19 cellular contexts compared by ENCODE assay signal in genomic region chr14:98368214-98368613, GRCh38.
"Had no signal": no experiment of that assay in that cellular context is flagged by ENCODE, and none has a peak within 500 bp of the region (broad histone marks: within the 10 kb centered on the region; RNA-seq: fewer than 3 reads in every experiment).

No MANE protein-coding gene starts in this region.

- H3K4me3 Mint-ChIP-seq: activated naive CD8-positive, alpha-beta T cell; activated T-cell treated with anti-CD3 and anti-CD28 coated beads, Interleukin-2, amount 50 U/mL, for 72 hours; brain; mesothelial cell of epicardium; neural crest cell had no signal

- H3K27me3 Mint-ChIP-seq: activated naive CD8-positive, alpha-beta T cell; T-cell had no signal

- H3K4me1 Mint-ChIP-seq: neural crest cell had no signal

- H3K9me3 Mint-ChIP-seq: neural crest cell had no signal

- H3K36me3 Mint-ChIP-seq: brain, mesothelial cell of epicardium, T-cell had no signal

- H3K4me3 ChIP-seq: lower lobe of right lung, prostate gland, skin epidermis, suprapubic skin, upper lobe of left lung had no signal

- H3K27ac Mint-ChIP-seq: activated T-cell treated with anti-CD3 and anti-CD28 coated beads, Interleukin-2, amount 50 U/mL, for 72 hours; brain; mesothelial cell of epicardium had no signal

- DNase-seq: activated CD4-positive, alpha-beta T cell treated with anti-CD3 and anti-CD28 coated beads for 4 hours; activated CD8-positive, alpha-beta memory T cell treated with anti-CD3 and anti-CD28 coated beads, Interleukin-2, amount 50 U/mL, for 48 hours; activated gamma-delta T cell treated with Interleukin-2 at 50 U/mL for 16 hours; activated T-cell treated with anti-CD3 and anti-CD28 coated beads, Interleukin-2, amount 50 U/mL, for 72 hours; effector CD8-positive, alpha-beta T cell; left cardiac atrium; lower lobe of right lung; right cardiac atrium; stimulated activated CD4-positive, alpha-beta T cell treated with anti-CD3 and anti-CD28 coated beads, Interleukin-4, amount 100 ng/mL, for 24 hours; stimulated activated naive CD8-positive, alpha-beta T cell treated with anti-CD3 and anti-CD28 coated beads, Interleukin-15, Interleukin-2, amounts not matched to agents 100 U/mL and 50 U/mL, for 24 hours; T-cell had no signal

- ATAC-seq: left cardiac atrium; lower lobe of right lung; right cardiac atrium; stimulated activated naive CD8-positive, alpha-beta T cell treated with anti-CD3 and anti-CD28 coated beads, Interleukin-15, Interleukin-2, amounts not matched to agents 100 U/mL and 50 U/mL, for 24 hours; T-cell had no signal
